ENCODE assay signal across 8 cellular contexts in the genomic region with DNA sequence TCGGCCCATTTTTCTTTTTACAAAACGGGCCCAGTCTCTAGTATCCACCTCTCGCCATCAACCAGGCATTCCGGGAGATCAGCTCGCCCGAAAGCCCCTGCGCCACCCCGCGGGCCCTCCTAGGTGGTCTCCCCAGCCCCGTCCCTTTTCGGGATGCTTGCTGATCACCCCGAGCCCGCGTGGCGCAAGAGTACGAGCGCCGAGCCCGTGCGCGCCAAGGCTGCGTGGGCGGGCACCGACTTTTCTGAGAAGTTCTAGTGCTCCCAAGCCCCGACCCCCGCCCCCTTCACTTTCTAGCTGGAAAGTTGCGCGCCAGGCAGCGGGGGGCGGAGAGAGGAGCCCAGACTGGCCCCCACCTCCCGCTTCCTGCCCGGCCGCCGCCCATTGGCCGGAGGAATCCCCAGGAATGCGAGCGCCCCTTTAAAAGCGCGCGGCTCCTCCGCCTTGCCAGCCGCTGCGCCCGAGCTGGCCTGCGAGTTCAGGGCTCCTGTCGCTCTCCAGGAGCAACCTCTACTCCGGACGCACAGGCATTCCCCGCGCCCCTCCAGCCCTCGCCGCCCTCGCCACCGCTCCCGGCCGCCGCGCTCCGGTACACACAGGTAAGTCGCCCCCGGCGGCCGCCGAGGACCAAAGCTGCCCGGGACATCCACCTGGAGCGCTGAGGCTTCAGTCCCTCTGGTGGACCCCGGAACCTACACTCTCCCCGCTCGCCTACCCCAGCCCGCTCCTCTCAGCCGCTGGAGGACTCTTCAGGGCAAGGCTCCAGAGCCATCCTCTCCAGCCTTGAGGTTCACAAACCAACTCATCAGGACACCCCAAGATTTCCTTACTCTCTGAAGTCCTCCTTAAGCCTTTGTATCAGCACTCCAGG. TPM values are rescaled to one million over a fixed set of nuclear protein-coding genes. Genes with fewer than 3 reads are reported as not detected.
DNase-seq lines count a peak whose midpoint lies in the region; ATAC-seq and TF ChIP-seq lines count a peak whose summit lies in the region.

A gene (plus strand): TSS at position 450 of the 871 bp plus-strand sequence. CDS start 779 bp downstream, outside the sequence.

- intact Hi-C loops in uterus (cut with DNase I; ENCODE audit: low total_unique reads), result loop anchor here (5.0 kb wide), 2 partner anchors 409 to 764 kb away; no protein-coding TSS in a partner anchor

- no peaks in the 10 kb centered on the region for H3K9me3 Mint-ChIP-seq in activated naive CD4-positive, alpha-beta T cell treated with anti-CD3 and anti-CD28 coated beads, Interleukin-2, amount 10 ng/mL, durations not matched to agents 7 days and 5 days

- no peak for TF ChIP-seq EP300 in gastroesophageal sphincter (IDR thresholded peaks at IDR 0.05)

- no peaks in the 10 kb centered on the region for H3K27me3 ChIP-seq in gastroesophageal sphincter
- no peaks in the 10 kb centered on the region for H3K27me3 ChIP-seq in uterus

- peak; percentile 99 for DNase-seq in AG10803 (ENCODE audit: low read depth)
- DNase-seq in NOMO-1 treated with DMSO at 0.1 percent for 48 hours (lab: John Stamatoyannopoulos, UW; ENCODE audit: unreplicated experiment), result peak; percentile 33
- peak; percentile 44 for DNase-seq in activated naive CD4-positive, alpha-beta T cell treated with anti-CD3 and anti-CD28 coated beads, Interleukin-2, amount 10 ng/mL, durations not matched to agents 7 days and 5 days
- DNase-seq in omental fat pad (ENCODE audit: low spot score), result peak; percentile 83
- DNase-seq in uterus, result peak; percentile 94 to 95

- H3K9me3 ChIP-seq in gastroesophageal sphincter (no peaks in the 10 kb centered on the region), uterus (no peaks in the 10 kb centered on the region)

- H3K4me1 ChIP-seq in gastroesophageal sphincter (peaks cover 2 to 71% (median 21%) of the 10 kb centered on the region in 3 donors), uterus (peaks cover 6 to 11% of the 10 kb centered on the region in 2 donors)

- TF ChIP-seq POLR2A in gastroesophageal sphincter (IDR thresholded peaks at IDR 0.05) (peak; percentile 98 to 99), uterus (IDR thresholded peaks at IDR 0.05) (peak; percentile 82 to 97)

- peak within 1 kb of the TSS; percentile 93 to 98 (median 96) for H3K27ac ChIP-seq in gastroesophageal sphincter
- peak within 1 kb of the TSS; percentile 98 for H3K27ac ChIP-seq in uterus

- CTCF ChIA-PET in activated naive CD4-positive, alpha-beta T cell treated with anti-CD3 and anti-CD28 coated beads, Interleukin-2, amount 10 ng/mL, durations not matched to agents 7 days and 5 days (lab: Charles Lee), result interaction anchor here (0.8 to 8.5 kb wide), 10 partner anchors 29 to 878 kb away, joined by 3 to 146 read pairs (median 6); no protein-coding TSS in a partner anchor

- WGBS in gastroesophageal sphincter (ENCODE audit: low coverage in 1 of 2), 2 donors, result 7% methylated on average over 3 of the region's 71 CpGs; no CpG with 5 or more reads in 1 of the 2 donors

- peak within 1 kb of the TSS; percentile 53 for H3K4me3 Mint-ChIP-seq in activated naive CD4-positive, alpha-beta T cell treated with anti-CD3 and anti-CD28 coated beads, Interleukin-2, amount 10 ng/mL, durations not matched to agents 7 days and 5 days

- H3K36me3 Mint-ChIP-seq in activated naive CD4-positive, alpha-beta T cell treated with anti-CD3 and anti-CD28 coated beads, Interleukin-2, amount 10 ng/mL, durations not matched to agents 7 days and 5 days, result no peaks in the 10 kb centered on the region

- H3K4me1 Mint-ChIP-seq in activated naive CD4-positive, alpha-beta T cell treated with anti-CD3 and anti-CD28 coated beads, Interleukin-2, amount 10 ng/mL, durations not matched to agents 7 days and 5 days, result peaks cover 19% of the 10 kb centered on the region

- H3K4me3 ChIP-seq in AG10803 (ENCODE audit: low read length), result peak within 1 kb of the TSS; percentile 87
- H3K4me3 ChIP-seq in gastroesophageal sphincter, result peak within 1 kb of the TSS; percentile 71 to 80
- H3K4me3 ChIP-seq in uterus, result peak within 1 kb of the TSS; percentile 90 to 91

- peaks cover 80% of the 10 kb centered on the region for H3K27me3 Mint-ChIP-seq in activated naive CD4-positive, alpha-beta T cell treated with anti-CD3 and anti-CD28 coated beads, Interleukin-2, amount 10 ng/mL, durations not matched to agents 7 days and 5 days

- H3K27ac Mint-ChIP-seq in activated naive CD4-positive, alpha-beta T cell treated with anti-CD3 and anti-CD28 coated beads, Interleukin-2, amount 10 ng/mL, durations not matched to agents 7 days and 5 days, result no peak within 1 kb of the TSS

- TF ChIP-seq CTCF in AG10803 (conservative IDR thresholded peaks at IDR 0.05; ENCODE audit: low read length) (no peak; the same call in 1 of the 2 replicates), gastroesophageal sphincter (IDR thresholded peaks at IDR 0.05) (peak in 2 of 4 experiments; percentile 25 to 28), omental fat pad (IDR thresholded peaks at IDR 0.05) (no peak), uterus (IDR thresholded peaks at IDR 0.05) (no peak)

- ATAC-seq in GM21515 (IDR thresholded peaks at IDR 0.05; ENCODE audit: unreplicated experiment), result peak; percentile 15
- ATAC-seq in gastroesophageal sphincter, result peak; percentile 83
- ATAC-seq in omental fat pad (ENCODE audit: low FRiP score), result peak; percentile 70
- ATAC-seq in GM18858 (IDR thresholded peaks at IDR 0.05; ENCODE audit: unreplicated experiment), result no peak

- H3K36me3 ChIP-seq in gastroesophageal sphincter (peaks cover 0 to 40% of the 10 kb centered on the region in 2 donors), uterus (no peaks in the 10 kb centered on the region)

RNA-seq across cellular contexts. Expression of the gene that starts here (rescaled TPM):
- total RNA-seq in gastroesophageal sphincter (1,000 to 10,000 TPM in 1 of 4 donors, 100 to 1,000 TPM in 3; 183 to 1,645 (median 277) TPM), omental fat pad (1,000 to 10,000 TPM in 3 of 4 donors, 100 to 1,000 TPM in 1; 690 to 4,169 (median 2,356) TPM), uterus (100 to 1,000 TPM; 119 to 341 (median 210) TPM)

Comparison
In these comparisons a context has a peak if more than half of its experiments do, and no peak if none do; other contexts are left out.
1. DNase-seq: peak in every context shown above with its lines; median percentile 99 in AG10803; 94 in uterus; 83 in omental fat pad; 44 in activated naive CD4-positive, alpha-beta T cell treated with anti-CD3 and anti-CD28 coated beads, Interleukin-2, amount 10 ng/mL, durations not matched to agents 7 days and 5 days; 33 in NOMO-1 treated with DMSO at 0.1 percent for 48 hours.